In genomic region chr1:192968323-192968722, GRCh38 we compare ENCODE assay signal across 18 cellular contexts.
"Had no signal": no experiment of that assay in that cellular context is flagged by ENCODE, and none has a peak within 500 bp of the region (broad histone marks: within the 10 kb centered on the region; RNA-seq: fewer than 3 reads in every experiment).

No MANE protein-coding gene starts in this region.

- H3K79me2 ChIP-seq: hepatocyte had no signal

- H3K4me3 ChIP-seq: hepatocyte, lower lobe of right lung, psoas muscle, skin epidermis, suprapubic skin, thyroid gland, upper lobe of left lung, uterus had no signal

- H3K27me3 ChIP-seq: hepatocyte, neutrophil, suprapubic skin, thyroid gland, upper lobe of left lung, uterus had no signal

- H2AFZ ChIP-seq: hepatocyte had no signal

- H3K27ac ChIP-seq: hepatocyte, lower lobe of right lung, psoas muscle, skin epidermis, suprapubic skin, thyroid gland, upper lobe of left lung had no signal

- H3K4me2 ChIP-seq: hepatocyte had no signal

- H3K9me3 ChIP-seq: lower lobe of right lung, neutrophil, psoas muscle, suprapubic skin, thyroid gland, upper lobe of left lung, uterus had no signal

- ATAC-seq: lower lobe of right lung; naive thymus-derived CD8-positive, alpha-beta T cell; psoas muscle; sciatic nerve had no signal

- FAIRE-seq: colon had no signal

- H3K36me3 ChIP-seq: lower lobe of right lung, neutrophil, suprapubic skin, thyroid gland, upper lobe of left lung, uterus had no signal

- H3K4me1 ChIP-seq: lower lobe of right lung, psoas muscle, suprapubic skin, thyroid gland, upper lobe of left lung, uterus had no signal

- DNase-seq: cerebellar nuclear complex; foreskin melanocyte; head of caudate nucleus; lower lobe of right lung; naive thymus-derived CD8-positive, alpha-beta T cell; psoas muscle; retina; stimulated activated CD4-positive, alpha-beta T cell treated with anti-CD3 and anti-CD28 coated beads, Interleukin-12 subunit alpha, Interleukin-12 subunit beta, amount 100 ng/mL, for 4 hours; stimulated activated naive CD4-positive, alpha-beta T cell treated with Interleukin-2 at 50 U/mL for 16 hours; thyroid gland; upper lobe of left lung; uterus had no signal
